ENCODE assay signal across 8 cellular contexts in the genomic region with DNA sequence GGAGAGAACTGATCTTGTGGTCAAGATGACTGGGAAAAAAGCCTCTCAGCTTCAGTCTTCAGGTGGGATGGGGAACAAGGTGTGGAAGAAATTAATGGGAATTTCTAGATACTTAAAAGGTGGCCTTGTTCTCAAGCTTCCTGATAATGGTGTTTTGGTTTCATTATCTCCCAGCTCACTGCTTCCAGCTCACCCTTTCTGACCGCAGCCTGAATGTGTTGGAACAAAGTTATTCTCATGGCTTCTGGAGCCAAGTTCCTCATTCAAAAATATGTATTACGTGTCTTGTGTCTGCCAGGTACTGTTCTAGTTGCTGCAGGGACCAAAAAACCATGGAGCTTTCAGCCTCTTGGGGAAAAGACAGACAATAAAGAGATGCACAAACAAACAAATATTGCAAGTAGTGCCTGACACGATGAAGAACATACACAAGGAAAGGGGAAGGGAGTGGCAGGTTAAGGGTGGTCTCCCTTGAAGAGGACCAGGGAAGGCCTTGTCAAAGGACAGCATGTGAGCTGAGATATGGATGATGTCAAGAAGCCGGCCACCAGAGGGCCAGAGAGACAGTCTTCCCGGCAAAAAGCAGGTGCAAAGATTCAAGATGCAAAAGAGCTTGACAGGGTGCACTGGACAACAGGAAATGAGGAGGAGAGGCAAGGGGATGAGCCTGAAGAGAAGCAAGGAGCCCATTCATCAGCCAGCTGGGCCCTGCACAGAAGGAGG. TPM values are rescaled to one million over a fixed set of nuclear protein-coding genes. Genes with fewer than 3 reads are reported as not detected.
DNase-seq lines count a peak whose midpoint lies in the region; ATAC-seq and TF ChIP-seq lines count a peak whose summit lies in the region.

No MANE protein-coding gene starts in this region.

- H3K27ac Mint-ChIP-seq in activated naive CD4-positive, alpha-beta T cell treated with anti-CD3 and anti-CD28 coated beads for 36 hours = no peak overlapping the region

- H3K9me3 ChIP-seq in NT2/D1 (ENCODE audit: insufficient read depth, low read length) = no peaks in the 10 kb centered on the region
- H3K9me3 ChIP-seq in esophagus squamous epithelium = no peaks in the 10 kb centered on the region
- no peaks in the 10 kb centered on the region for H3K9me3 ChIP-seq in transverse colon

- H3K4me1 ChIP-seq in NT2/D1 (ENCODE audit: insufficient read depth, insufficient read length) (no peaks in the 10 kb centered on the region), esophagus squamous epithelium (peaks cover 0 to 36% (median 11%) of the 10 kb centered on the region in 3 donors), transverse colon (peaks cover 9 to 41% (median 36%) of the 10 kb centered on the region in 4 donors)

- DNase-seq in activated naive CD4-positive, alpha-beta T cell treated with anti-CD3 and anti-CD28 coated beads for 36 hours = peak; percentile 13
- DNase-seq in activated naive CD4-positive, alpha-beta T cell (lab: John Stamatoyannopoulos, UW) = no peak
- peak; percentile 22 for DNase-seq in NT2/D1 (ENCODE audit: low read depth, low spot score)
- DNase-seq in esophagus squamous epithelium (lab: John Stamatoyannopoulos, UW) = no peak
- peak; percentile 47 for DNase-seq in transverse colon
- DNase-seq in NK-92 treated with Interleukin-12 subunit alpha and Interleukin-12 subunit beta, amount 100 ng/mL, for 24 hours (lab: John Stamatoyannopoulos, UW) = no peak

- H3K36me3 ChIP-seq in NT2/D1 (ENCODE audit: insufficient read depth, insufficient read length, low read length) (no peaks in the 10 kb centered on the region), esophagus squamous epithelium (no peaks in the 10 kb centered on the region), transverse colon (no peaks in the 10 kb centered on the region)

- intact Hi-C loops in activated naive CD4-positive, alpha-beta T cell treated with anti-CD3 and anti-CD28 coated beads for 36 hours (cut with micrococcal nuclease) = no loop called here
- intact Hi-C loops in esophagus squamous epithelium (cut with DNase I) (no loop called here), transverse colon (cut with DNase I; ENCODE audit: low total_unique reads) (no loop called here)

- TF ChIP-seq POLR2A in esophagus squamous epithelium (IDR thresholded peaks at IDR 0.05) (no peak), transverse colon (IDR thresholded peaks at IDR 0.05) (no peak)

- peaks cover 12% of the 10 kb centered on the region for H3K4me1 Mint-ChIP-seq in activated naive CD4-positive, alpha-beta T cell treated with anti-CD3 and anti-CD28 coated beads for 36 hours (ENCODE audit: low read depth)

- no peak overlapping the region for H3K4me3 Mint-ChIP-seq in activated naive CD4-positive, alpha-beta T cell treated with anti-CD3 and anti-CD28 coated beads for 36 hours

- CTCF ChIA-PET in activated naive CD4-positive, alpha-beta T cell treated with anti-CD3 and anti-CD28 coated beads for 36 hours (lab: Charles Lee) = interaction anchor here (0.7 to 1.1 kb wide), 3 partner anchors 13 to 66 kb away, joined by 3 to 12 read pairs (median 3); no protein-coding TSS in a partner anchor

- H3K27me3 ChIP-seq in NT2/D1 (ENCODE audit: insufficient read depth, insufficient read length) = no peaks in the 10 kb centered on the region
- no peaks in the 10 kb centered on the region for H3K27me3 ChIP-seq in esophagus squamous epithelium
- no peaks in the 10 kb centered on the region for H3K27me3 ChIP-seq in transverse colon

- H3K9ac ChIP-seq in NT2/D1 (ENCODE audit: insufficient read length, low read depth) = no peak overlapping the region

- TF ChIP-seq CTCF in esophagus squamous epithelium (IDR thresholded peaks at IDR 0.05) = peak in 5 of 6 experiments; percentile 16 to 54 (median 19)
- TF ChIP-seq CTCF in transverse colon (IDR thresholded peaks at IDR 0.05) = peak; percentile 21 to 56 (median 39)

- ATAC-seq in HG02973 (IDR thresholded peaks at IDR 0.05; ENCODE audit: unreplicated experiment) = no peak
- no peak for ATAC-seq in GM19452 (IDR thresholded peaks at IDR 0.05; ENCODE audit: unreplicated experiment)

- WGBS in esophagus squamous epithelium, 2 donors = 16 to 23% methylated on average over 5 of the region's 5 CpGs
- 16 to 28% methylated on average over 5 of the region's 5 CpGs for WGBS in transverse colon (ENCODE audit: low coverage in 1 of 2), 2 donors

- H3K4me3 ChIP-seq in NT2/D1 (ENCODE audit: insufficient read length, low read depth) (no peak overlapping the region), esophagus squamous epithelium (peak overlapping the region in 1 of 4 donors; percentile 19), transverse colon (no peak overlapping the region)

- H3K27me3 Mint-ChIP-seq in activated naive CD4-positive, alpha-beta T cell treated with anti-CD3 and anti-CD28 coated beads for 36 hours (ENCODE audit: low read depth) = no peaks in the 10 kb centered on the region

- H3K36me3 Mint-ChIP-seq in activated naive CD4-positive, alpha-beta T cell treated with anti-CD3 and anti-CD28 coated beads for 36 hours (ENCODE audit: low read depth) = no peaks in the 10 kb centered on the region

- H3K27ac ChIP-seq in esophagus squamous epithelium (peak overlapping the region; percentile 3 to 62 (median 42)), transverse colon (peak overlapping the region; percentile 46 to 72 (median 62))

- no peak for TF ChIP-seq EP300 in transverse colon (IDR thresholded peaks at IDR 0.05; ENCODE audit: low read depth)

- no peaks in the 10 kb centered on the region for H3K9me3 Mint-ChIP-seq in activated naive CD4-positive, alpha-beta T cell treated with anti-CD3 and anti-CD28 coated beads for 36 hours

- in situ Hi-C loops in transverse colon (cut with MboI; ENCODE audit: low pct_ligation_motif_present in 1 of 4, low pct_unique_long_range_greater_than_20kb in 1 of 4, low sequenced_read_pairs in 3 of 4) = no loop called here

RNA-seq across cellular contexts. Expression of gene ARRDC4, which starts 35.5 kb away (rescaled TPM):
- under 1 TPM; 0.17 to 0.20 TPM for total RNA-seq in activated naive CD4-positive, alpha-beta T cell treated with anti-CD3 and anti-CD28 coated beads for 36 hours
- total RNA-seq in esophagus squamous epithelium (10 to 100 TPM in 3 of 4 donors, 1 to 10 TPM in 1; 6.3 to 24.6 (median 12.5) TPM), transverse colon (100 to 1,000 TPM in 1 of 4 donors, 10 to 100 TPM in 3; 35.9 to 188 (median 70.7) TPM)

Comparison
In these comparisons a context has a peak if more than half of its experiments do, and no peak if none do; other contexts are left out.
1. DNase-seq: peak in activated naive CD4-positive, alpha-beta T cell treated with anti-CD3 and anti-CD28 coated beads for 36 hours (single experiment), NT2/D1 (single experiment) and transverse colon (single experiment); none in activated naive CD4-positive, alpha-beta T cell (0 of 4), esophagus squamous epithelium (single experiment) and NK-92 treated with Interleukin-12 subunit alpha and Interleukin-12 subunit beta, amount 100 ng/mL, for 24 hours (single experiment).
2. RNA of gene ARRDC4, which starts 35.5 kb away (total RNA-seq): 35.9 to 188 TPM in transverse colon and 6.3 to 24.6 TPM in esophagus squamous epithelium; 0.17 to 0.20 TPM in activated naive CD4-positive, alpha-beta T cell treated with anti-CD3 and anti-CD28 coated beads for 36 hours; every median in the first group is over 4 times any median in the second.